1 cellular context compared by ENCODE assay signal in the genomic region with DNA sequence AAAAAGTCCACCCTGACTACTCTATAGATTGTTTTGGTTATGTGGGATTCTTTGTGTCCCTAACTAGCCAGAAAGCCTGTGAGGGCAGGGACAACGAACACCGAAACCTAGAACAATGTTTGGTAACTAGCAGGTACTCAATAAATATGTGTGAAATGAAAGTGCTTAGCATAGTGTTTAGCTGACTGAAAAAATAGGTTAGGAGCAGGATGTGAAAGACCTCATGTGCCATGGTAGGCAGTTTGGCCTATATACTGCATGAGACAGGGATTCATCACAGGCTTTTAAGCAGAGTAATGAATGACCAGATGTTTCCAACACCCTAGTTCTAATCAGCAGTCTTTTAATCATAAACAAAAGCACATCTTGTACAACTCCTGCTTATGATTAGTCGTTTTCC.
TF ChIP-seq lines count a peak whose summit lies in the region.

No MANE protein-coding gene starts in this region.

TF ChIP-seq in GM12878, 131 proteins besides CTCF, POLR2A, EP300 and RAD21 (continued from another document and continues in another):
- TF ChIP-seq, protein P1, sequence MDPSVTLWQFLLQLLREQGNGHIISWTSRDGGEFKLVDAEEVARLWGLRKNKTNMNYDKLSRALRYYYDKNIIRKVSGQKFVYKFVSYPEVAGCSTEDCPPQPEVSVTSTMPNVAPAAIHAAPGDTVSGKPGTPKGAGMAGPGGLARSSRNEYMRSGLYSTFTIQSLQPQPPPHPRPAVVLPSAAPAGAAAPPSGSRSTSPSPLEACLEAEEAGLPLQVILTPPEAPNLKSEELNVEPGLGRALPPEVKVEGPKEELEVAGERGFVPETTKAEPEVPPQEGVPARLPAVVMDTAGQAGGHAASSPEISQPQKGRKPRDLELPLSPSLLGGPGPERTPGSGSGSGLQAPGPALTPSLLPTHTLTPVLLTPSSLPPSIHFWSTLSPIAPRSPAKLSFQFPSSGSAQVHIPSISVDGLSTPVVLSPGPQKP (IDR thresholded peaks at IDR 0.05; ENCODE audit: low read depth, low read length), result no peak
- no peak for TF ChIP-seq IRF4 (IDR thresholded peaks at IDR 0.05; ENCODE audit: low read depth, low read length)
- TF ChIP-seq ESRRA (IDR thresholded peaks at IDR 0.05; ENCODE audit: low read length), result no peak
- TF ChIP-seq ATF7 (IDR thresholded peaks at IDR 0.05; ENCODE audit: low read depth), result peak; percentile 54
- no peak for TF ChIP-seq KDM1A (IDR thresholded peaks at IDR 0.05; ENCODE audit: borderline replicate concordance)
- no peak for TF ChIP-seq POLR2AphosphoS5 (IDR thresholded peaks at IDR 0.05; ENCODE audit: low read length)
- TF ChIP-seq, protein P2, sequence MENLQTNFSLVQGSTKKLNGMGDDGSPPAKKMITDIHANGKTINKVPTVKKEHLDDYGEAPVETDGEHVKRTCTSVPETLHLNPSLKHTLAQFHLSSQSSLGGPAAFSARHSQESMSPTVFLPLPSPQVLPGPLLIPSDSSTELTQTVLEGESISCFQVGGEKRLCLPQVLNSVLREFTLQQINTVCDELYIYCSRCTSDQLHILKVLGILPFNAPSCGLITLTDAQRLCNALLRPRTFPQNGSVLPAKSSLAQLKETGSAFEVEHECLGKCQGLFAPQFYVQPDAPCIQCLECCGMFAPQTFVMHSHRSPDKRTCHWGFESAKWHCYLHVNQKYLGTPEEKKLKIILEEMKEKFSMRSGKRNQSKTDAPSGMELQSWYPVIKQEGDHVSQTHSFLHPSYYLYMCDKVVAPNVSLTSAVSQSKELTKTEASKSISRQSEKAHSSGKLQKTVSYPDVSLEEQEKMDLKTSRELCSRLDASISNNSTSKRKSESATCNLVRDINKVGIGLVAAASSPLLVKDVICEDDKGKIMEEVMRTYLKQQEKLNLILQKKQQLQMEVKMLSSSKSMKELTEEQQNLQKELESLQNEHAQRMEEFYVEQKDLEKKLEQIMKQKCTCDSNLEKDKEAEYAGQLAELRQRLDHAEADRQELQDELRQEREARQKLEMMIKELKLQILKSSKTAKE (IDR thresholded peaks at IDR 0.05; ENCODE audit: low read depth, poor library complexity, severe bottlenecking), result peak; percentile 27
- no peak for TF ChIP-seq WRNIP1 (IDR thresholded peaks at IDR 0.05; ENCODE audit: borderline replicate concordance, low read depth, low read length)
- TF ChIP-seq NRF1 (conservative IDR thresholded peaks at IDR 0.05; ENCODE audit: low read depth, low read length), result no peak
- no peak for TF ChIP-seq ZNF207 (IDR thresholded peaks at IDR 0.05; ENCODE audit: borderline replicate concordance)
- TF ChIP-seq, protein P3, sequence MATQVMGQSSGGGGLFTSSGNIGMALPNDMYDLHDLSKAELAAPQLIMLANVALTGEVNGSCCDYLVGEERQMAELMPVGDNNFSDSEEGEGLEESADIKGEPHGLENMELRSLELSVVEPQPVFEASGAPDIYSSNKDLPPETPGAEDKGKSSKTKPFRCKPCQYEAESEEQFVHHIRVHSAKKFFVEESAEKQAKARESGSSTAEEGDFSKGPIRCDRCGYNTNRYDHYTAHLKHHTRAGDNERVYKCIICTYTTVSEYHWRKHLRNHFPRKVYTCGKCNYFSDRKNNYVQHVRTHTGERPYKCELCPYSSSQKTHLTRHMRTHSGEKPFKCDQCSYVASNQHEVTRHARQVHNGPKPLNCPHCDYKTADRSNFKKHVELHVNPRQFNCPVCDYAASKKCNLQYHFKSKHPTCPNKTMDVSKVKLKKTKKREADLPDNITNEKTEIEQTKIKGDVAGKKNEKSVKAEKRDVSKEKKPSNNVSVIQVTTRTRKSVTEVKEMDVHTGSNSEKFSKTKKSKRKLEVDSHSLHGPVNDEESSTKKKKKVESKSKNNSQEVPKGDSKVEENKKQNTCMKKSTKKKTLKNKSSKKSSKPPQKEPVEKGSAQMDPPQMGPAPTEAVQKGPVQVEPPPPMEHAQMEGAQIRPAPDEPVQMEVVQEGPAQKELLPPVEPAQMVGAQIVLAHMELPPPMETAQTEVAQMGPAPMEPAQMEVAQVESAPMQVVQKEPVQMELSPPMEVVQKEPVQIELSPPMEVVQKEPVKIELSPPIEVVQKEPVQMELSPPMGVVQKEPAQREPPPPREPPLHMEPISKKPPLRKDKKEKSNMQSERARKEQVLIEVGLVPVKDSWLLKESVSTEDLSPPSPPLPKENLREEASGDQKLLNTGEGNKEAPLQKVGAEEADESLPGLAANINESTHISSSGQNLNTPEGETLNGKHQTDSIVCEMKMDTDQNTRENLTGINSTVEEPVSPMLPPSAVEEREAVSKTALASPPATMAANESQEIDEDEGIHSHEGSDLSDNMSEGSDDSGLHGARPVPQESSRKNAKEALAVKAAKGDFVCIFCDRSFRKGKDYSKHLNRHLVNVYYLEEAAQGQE (IDR thresholded peaks at IDR 0.05; ENCODE audit: low read depth, low read length), result no peak
- TF ChIP-seq, protein P4, sequence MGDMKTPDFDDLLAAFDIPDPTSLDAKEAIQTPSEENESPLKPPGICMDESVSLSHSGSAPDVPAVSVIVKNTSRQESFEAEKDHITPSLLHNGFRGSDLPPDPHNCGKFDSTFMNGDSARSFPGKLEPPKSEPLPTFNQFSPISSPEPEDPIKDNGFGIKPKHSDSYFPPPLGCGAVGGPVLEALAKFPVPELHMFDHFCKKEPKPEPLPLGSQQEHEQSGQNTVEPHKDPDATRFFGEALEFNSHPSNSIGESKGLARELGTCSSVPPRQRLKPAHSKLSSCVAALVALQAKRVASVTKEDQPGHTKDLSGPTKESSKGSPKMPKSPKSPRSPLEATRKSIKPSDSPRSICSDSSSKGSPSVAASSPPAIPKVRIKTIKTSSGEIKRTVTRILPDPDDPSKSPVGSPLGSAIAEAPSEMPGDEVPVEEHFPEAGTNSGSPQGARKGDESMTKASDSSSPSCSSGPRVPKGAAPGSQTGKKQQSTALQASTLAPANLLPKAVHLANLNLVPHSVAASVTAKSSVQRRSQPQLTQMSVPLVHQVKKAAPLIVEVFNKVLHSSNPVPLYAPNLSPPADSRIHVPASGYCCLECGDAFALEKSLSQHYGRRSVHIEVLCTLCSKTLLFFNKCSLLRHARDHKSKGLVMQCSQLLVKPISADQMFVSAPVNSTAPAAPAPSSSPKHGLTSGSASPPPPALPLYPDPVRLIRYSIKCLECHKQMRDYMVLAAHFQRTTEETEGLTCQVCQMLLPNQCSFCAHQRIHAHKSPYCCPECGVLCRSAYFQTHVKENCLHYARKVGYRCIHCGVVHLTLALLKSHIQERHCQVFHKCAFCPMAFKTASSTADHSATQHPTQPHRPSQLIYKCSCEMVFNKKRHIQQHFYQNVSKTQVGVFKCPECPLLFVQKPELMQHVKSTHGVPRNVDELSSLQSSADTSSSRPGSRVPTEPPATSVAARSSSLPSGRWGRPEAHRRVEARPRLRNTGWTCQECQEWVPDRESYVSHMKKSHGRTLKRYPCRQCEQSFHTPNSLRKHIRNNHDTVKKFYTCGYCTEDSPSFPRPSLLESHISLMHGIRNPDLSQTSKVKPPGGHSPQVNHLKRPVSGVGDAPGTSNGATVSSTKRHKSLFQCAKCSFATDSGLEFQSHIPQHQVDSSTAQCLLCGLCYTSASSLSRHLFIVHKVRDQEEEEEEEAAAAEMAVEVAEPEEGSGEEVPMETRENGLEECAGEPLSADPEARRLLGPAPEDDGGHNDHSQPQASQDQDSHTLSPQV (IDR thresholded peaks at IDR 0.05), result no peak
- no peak for TF ChIP-seq POU2F2 (IDR thresholded peaks at IDR 0.05; ENCODE audit: borderline replicate concordance, low read depth, low read length)
- TF ChIP-seq, protein P5, sequence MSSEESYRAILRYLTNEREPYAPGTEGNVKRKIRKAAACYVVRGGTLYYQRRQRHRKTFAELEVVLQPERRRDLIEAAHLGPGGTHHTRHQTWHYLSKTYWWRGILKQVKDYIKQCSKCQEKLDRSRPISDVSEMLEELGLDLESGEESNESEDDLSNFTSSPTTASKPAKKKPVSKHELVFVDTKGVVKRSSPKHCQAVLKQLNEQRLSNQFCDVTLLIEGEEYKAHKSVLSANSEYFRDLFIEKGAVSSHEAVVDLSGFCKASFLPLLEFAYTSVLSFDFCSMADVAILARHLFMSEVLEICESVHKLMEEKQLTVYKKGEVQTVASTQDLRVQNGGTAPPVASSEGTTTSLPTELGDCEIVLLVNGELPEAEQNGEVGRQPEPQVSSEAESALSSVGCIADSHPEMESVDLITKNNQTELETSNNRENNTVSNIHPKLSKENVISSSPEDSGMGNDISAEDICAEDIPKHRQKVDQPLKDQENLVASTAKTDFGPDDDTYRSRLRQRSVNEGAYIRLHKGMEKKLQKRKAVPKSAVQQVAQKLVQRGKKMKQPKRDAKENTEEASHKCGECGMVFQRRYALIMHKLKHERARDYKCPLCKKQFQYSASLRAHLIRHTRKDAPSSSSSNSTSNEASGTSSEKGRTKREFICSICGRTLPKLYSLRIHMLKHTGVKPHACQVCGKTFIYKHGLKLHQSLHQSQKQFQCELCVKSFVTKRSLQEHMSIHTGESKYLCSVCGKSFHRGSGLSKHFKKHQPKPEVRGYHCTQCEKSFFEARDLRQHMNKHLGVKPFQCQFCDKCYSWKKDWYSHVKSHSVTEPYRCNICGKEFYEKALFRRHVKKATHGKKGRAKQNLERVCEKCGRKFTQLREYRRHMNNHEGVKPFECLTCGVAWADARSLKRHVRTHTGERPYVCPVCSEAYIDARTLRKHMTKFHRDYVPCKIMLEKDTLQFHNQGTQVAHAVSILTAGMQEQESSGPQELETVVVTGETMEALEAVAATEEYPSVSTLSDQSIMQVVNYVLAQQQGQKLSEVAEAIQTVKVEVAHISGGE (CRISPR knock-in tag; IDR thresholded peaks at IDR 0.05), result no peak
- TF ChIP-seq, protein P6, sequence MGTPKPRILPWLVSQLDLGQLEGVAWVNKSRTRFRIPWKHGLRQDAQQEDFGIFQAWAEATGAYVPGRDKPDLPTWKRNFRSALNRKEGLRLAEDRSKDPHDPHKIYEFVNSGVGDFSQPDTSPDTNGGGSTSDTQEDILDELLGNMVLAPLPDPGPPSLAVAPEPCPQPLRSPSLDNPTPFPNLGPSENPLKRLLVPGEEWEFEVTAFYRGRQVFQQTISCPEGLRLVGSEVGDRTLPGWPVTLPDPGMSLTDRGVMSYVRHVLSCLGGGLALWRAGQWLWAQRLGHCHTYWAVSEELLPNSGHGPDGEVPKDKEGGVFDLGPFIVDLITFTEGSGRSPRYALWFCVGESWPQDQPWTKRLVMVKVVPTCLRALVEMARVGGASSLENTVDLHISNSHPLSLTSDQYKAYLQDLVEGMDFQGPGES (IDR thresholded peaks at IDR 0.05), result no peak
- no peak; the same call in 1 of the 2 replicates for TF ChIP-seq BACH1 (IDR thresholded peaks at IDR 0.05; ENCODE audit: borderline replicate concordance)
- TF ChIP-seq SPI1 (IDR thresholded peaks at IDR 0.05; ENCODE audit: borderline replicate concordance, insufficient read depth, low read depth, low read length), result no peak
- TF ChIP-seq, protein P7, sequence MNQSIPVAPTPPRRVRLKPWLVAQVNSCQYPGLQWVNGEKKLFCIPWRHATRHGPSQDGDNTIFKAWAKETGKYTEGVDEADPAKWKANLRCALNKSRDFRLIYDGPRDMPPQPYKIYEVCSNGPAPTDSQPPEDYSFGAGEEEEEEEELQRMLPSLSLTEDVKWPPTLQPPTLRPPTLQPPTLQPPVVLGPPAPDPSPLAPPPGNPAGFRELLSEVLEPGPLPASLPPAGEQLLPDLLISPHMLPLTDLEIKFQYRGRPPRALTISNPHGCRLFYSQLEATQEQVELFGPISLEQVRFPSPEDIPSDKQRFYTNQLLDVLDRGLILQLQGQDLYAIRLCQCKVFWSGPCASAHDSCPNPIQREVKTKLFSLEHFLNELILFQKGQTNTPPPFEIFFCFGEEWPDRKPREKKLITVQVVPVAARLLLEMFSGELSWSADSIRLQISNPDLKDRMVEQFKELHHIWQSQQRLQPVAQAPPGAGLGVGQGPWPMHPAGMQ (IDR thresholded peaks at IDR 0.05; ENCODE audit: borderline replicate concordance), result no peak
- TF ChIP-seq, protein P8, sequence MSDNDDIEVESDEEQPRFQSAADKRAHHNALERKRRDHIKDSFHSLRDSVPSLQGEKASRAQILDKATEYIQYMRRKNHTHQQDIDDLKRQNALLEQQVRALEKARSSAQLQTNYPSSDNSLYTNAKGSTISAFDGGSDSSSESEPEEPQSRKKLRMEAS (IDR thresholded peaks at IDR 0.05; ENCODE audit: low read depth, low read length), result no peak
- peak; percentile 85 for TF ChIP-seq IKZF1 (conservative IDR thresholded peaks at IDR 0.05)
- TF ChIP-seq, protein P9, sequence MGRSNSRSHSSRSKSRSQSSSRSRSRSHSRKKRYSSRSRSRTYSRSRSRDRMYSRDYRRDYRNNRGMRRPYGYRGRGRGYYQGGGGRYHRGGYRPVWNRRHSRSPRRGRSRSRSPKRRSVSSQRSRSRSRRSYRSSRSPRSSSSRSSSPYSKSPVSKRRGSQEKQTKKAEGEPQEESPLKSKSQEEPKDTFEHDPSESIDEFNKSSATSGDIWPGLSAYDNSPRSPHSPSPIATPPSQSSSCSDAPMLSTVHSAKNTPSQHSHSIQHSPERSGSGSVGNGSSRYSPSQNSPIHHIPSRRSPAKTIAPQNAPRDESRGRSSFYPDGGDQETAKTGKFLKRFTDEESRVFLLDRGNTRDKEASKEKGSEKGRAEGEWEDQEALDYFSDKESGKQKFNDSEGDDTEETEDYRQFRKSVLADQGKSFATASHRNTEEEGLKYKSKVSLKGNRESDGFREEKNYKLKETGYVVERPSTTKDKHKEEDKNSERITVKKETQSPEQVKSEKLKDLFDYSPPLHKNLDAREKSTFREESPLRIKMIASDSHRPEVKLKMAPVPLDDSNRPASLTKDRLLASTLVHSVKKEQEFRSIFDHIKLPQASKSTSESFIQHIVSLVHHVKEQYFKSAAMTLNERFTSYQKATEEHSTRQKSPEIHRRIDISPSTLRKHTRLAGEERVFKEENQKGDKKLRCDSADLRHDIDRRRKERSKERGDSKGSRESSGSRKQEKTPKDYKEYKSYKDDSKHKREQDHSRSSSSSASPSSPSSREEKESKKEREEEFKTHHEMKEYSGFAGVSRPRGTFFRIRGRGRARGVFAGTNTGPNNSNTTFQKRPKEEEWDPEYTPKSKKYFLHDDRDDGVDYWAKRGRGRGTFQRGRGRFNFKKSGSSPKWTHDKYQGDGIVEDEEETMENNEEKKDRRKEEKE (IDR thresholded peaks at IDR 0.05), result no peak
- TF ChIP-seq PAX5 (IDR thresholded peaks at IDR 0.05; ENCODE audit: borderline replicate concordance, low read depth, low read length), result no peak
- TF ChIP-seq HDAC2 (IDR thresholded peaks at IDR 0.05), result no peak
- TF ChIP-seq CHD4 (IDR thresholded peaks at IDR 0.05), result no peak
- no peak for TF ChIP-seq YY1 (IDR thresholded peaks at IDR 0.05; ENCODE audit: low read depth, low read length)
- no peak for TF ChIP-seq RCOR1 (conservative IDR thresholded peaks at IDR 0.05; ENCODE audit: low read depth, low read length)
- TF ChIP-seq BCL11A (IDR thresholded peaks at IDR 0.05; ENCODE audit: low read depth, low read length), result 0 out of 2 replicates have a peak, but pooled peaks have one; percentile 23
- no peak for TF ChIP-seq NR2C2 (IDR thresholded peaks at IDR 0.05; ENCODE audit: borderline replicate concordance, control insufficient read depth, insufficient read length, low read depth)
- TF ChIP-seq SREBF2 (IDR thresholded peaks at IDR 0.05; ENCODE audit: low read length), result no peak
- no peak for TF ChIP-seq NFIC (IDR thresholded peaks at IDR 0.05; ENCODE audit: low read depth, low read length)
- TF ChIP-seq CBX3 (IDR thresholded peaks at IDR 0.05; ENCODE audit: borderline replicate concordance, low read depth), result no peak
- peak; percentile 82 to 86; a peak in 3 of 4 replicates for TF ChIP-seq IKZF2 (IDR thresholded peaks at IDR 0.05)
- no peak for TF ChIP-seq RELA (IDR thresholded peaks at IDR 0.05; ENCODE audit: borderline replicate concordance, partially characterized antibody)
- TF ChIP-seq MYB (IDR thresholded peaks at IDR 0.05; ENCODE audit: borderline replicate concordance, low read depth, low read length), result no peak
- TF ChIP-seq STAT3 (IDR thresholded peaks at IDR 0.05; ENCODE audit: low read depth, low read length), result no peak
- TF ChIP-seq EZH2 (IDR thresholded peaks at IDR 0.05; ENCODE audit: borderline replicate concordance, control insufficient read depth, low read depth, low read length), result no peak
- TF ChIP-seq DPF2 (IDR thresholded peaks at IDR 0.05), result peak; percentile 65
- 0 out of 2 replicates have a peak, but pooled peaks have one; percentile 2 for TF ChIP-seq JUNB (IDR thresholded peaks at IDR 0.05)
- no peak for TF ChIP-seq MEF2B (IDR thresholded peaks at IDR 0.05; ENCODE audit: partially characterized antibody, poor library complexity, severe bottlenecking)
